In genomic region chr19:34989248-34989797, GRCh38 we compare ENCODE assay signal across 20 cellular contexts. TPM values are rescaled to one million over a fixed set of nuclear protein-coding genes. Genes with fewer than 3 reads are reported as not detected.
DNase-seq lines count a peak whose midpoint lies in the region; ATAC-seq, FAIRE-seq and TF ChIP-seq lines count a peak whose summit lies in the region.
"Had no signal": no experiment of that assay in that cellular context is flagged by ENCODE, and none has a peak within 500 bp of the region (broad histone marks: within the 10 kb centered on the region; RNA-seq: fewer than 3 reads in every experiment).

No MANE protein-coding gene starts in this region.

- H3K27ac Mint-ChIP-seq in activated CD4-positive, alpha-beta memory T cell treated with anti-CD3 and anti-CD28 coated beads for 36 hours, result peak overlapping the region; percentile 85
- no peak overlapping the region for H3K27ac Mint-ChIP-seq in activated CD4-positive, alpha-beta memory T cell treated with anti-CD3 and anti-CD28 coated beads, Interleukin-2, amount 10 ng/mL, durations not matched to agents 7 days and 5 days
- peak overlapping the region; percentile 88 for H3K27ac Mint-ChIP-seq in stimulated activated naive CD8-positive, alpha-beta T cell treated with anti-CD3 and anti-CD28 coated beads, Interleukin-15, Interleukin-2, amounts not matched to agents 100 ng/mL and 50 ng/mL, for 24 hours

- in situ Hi-C loops in GM12878 (cut with MboI), result no loop called here

- TSS peak; percentile 80 for BruUV-seq in GM12878 (replicated peaks; lab: Mats Ljungman, UMichigan)

- POLR2A ChIA-PET in activated CD4-positive, alpha-beta memory T cell treated with anti-CD3 and anti-CD28 coated beads for 36 hours (lab: Charles Lee), result interaction anchor here (1.5 to 3.7 kb wide), 2 partner anchors 10 to 24 kb away, joined by 7 to 65 read pairs; partner anchors contain the start of gene GRAMD1A
- POLR2A ChIA-PET in activated CD4-positive, alpha-beta memory T cell treated with anti-CD3 and anti-CD28 coated beads, Interleukin-2, amount 10 ng/mL, durations not matched to agents 7 days and 5 days (lab: Charles Lee), result interaction anchor here (1.1 kb wide), 1 partner anchor 29 kb away, joined by 3 read pairs; no protein-coding TSS in a partner anchor
- POLR2A ChIA-PET in GM12878 (lab: Charles Lee), result interaction anchor here (0.6 to 3.1 kb wide), 7 partner anchors 11 to 713 kb away, joined by 3 to 38 read pairs (median 4); partner anchors contain the start of gene GRAMD1A

- SMC1A ChIA-PET in GM12878 (lab: Charles Lee; ENCODE audit: uncharacterized antibody, unreplicated experiment), result interaction anchor here (0.6 to 2.6 kb wide), 9 partner anchors 8 to 97 kb away, joined by 3 to 17 read pairs (median 5); partner anchors contain the start of gene GRAMD1A

- peak overlapping the region; percentile 33 for H3K4me3 Mint-ChIP-seq in activated CD4-positive, alpha-beta memory T cell treated with anti-CD3 and anti-CD28 coated beads for 36 hours
- H3K4me3 Mint-ChIP-seq in activated CD4-positive, alpha-beta memory T cell treated with anti-CD3 and anti-CD28 coated beads, Interleukin-2, amount 10 ng/mL, durations not matched to agents 7 days and 5 days, result no peak overlapping the region
- no peak overlapping the region for H3K4me3 Mint-ChIP-seq in stimulated activated naive CD8-positive, alpha-beta T cell treated with anti-CD3 and anti-CD28 coated beads, Interleukin-15, Interleukin-2, amounts not matched to agents 100 ng/mL and 50 ng/mL, for 24 hours
- H3K4me3 Mint-ChIP-seq: CD14-positive monocyte had no signal

- no peaks in the 10 kb centered on the region for H3K79me2 ChIP-seq in GM12878 (ENCODE audit: control insufficient read depth, insufficient read depth, low read length)

- peaks cover 65% of the 10 kb centered on the region for H3K4me1 Mint-ChIP-seq in activated CD4-positive, alpha-beta memory T cell treated with anti-CD3 and anti-CD28 coated beads for 36 hours (ENCODE audit: low read depth)
- H3K4me1 Mint-ChIP-seq in activated CD4-positive, alpha-beta memory T cell treated with anti-CD3 and anti-CD28 coated beads, Interleukin-2, amount 10 ng/mL, durations not matched to agents 7 days and 5 days, result peaks cover 40% of the 10 kb centered on the region
- H3K4me1 Mint-ChIP-seq in stimulated activated naive CD8-positive, alpha-beta T cell treated with anti-CD3 and anti-CD28 coated beads, Interleukin-15, Interleukin-2, amounts not matched to agents 100 ng/mL and 50 ng/mL, for 24 hours (ENCODE audit: low read depth), result peaks cover 70% of the 10 kb centered on the region

- peaks cover 6% of the 10 kb centered on the region for H3K36me3 Mint-ChIP-seq in activated CD4-positive, alpha-beta memory T cell treated with anti-CD3 and anti-CD28 coated beads for 36 hours
- peaks cover 7% of the 10 kb centered on the region for H3K36me3 Mint-ChIP-seq in activated CD4-positive, alpha-beta memory T cell treated with anti-CD3 and anti-CD28 coated beads, Interleukin-2, amount 10 ng/mL, durations not matched to agents 7 days and 5 days (ENCODE audit: low read depth)
- H3K36me3 Mint-ChIP-seq in stimulated activated naive CD8-positive, alpha-beta T cell treated with anti-CD3 and anti-CD28 coated beads, Interleukin-15, Interleukin-2, amounts not matched to agents 100 ng/mL and 50 ng/mL, for 24 hours (ENCODE audit: low read depth), result peaks cover 4% of the 10 kb centered on the region
- H3K36me3 Mint-ChIP-seq: CD14-positive monocyte had no signal

- H3K9me3 Mint-ChIP-seq in activated CD4-positive, alpha-beta memory T cell treated with anti-CD3 and anti-CD28 coated beads for 36 hours, result peaks cover 3% of the 10 kb centered on the region
- H3K9me3 Mint-ChIP-seq in activated CD4-positive, alpha-beta memory T cell treated with anti-CD3 and anti-CD28 coated beads, Interleukin-2, amount 10 ng/mL, durations not matched to agents 7 days and 5 days, result peaks cover under 1% of the 10 kb centered on the region
- peaks cover 4% of the 10 kb centered on the region for H3K9me3 Mint-ChIP-seq in stimulated activated naive CD8-positive, alpha-beta T cell treated with anti-CD3 and anti-CD28 coated beads, Interleukin-15, Interleukin-2, amounts not matched to agents 100 ng/mL and 50 ng/mL, for 24 hours

- no peak overlapping the region for H3K9ac ChIP-seq in GM12878 (ENCODE audit: control insufficient read depth, insufficient read depth, low read length)

- H3K9me3 ChIP-seq in GM12878 (replicated peaks; ENCODE audit: control insufficient read depth, insufficient read depth, low read length), result no peaks in the 10 kb centered on the region; the same call in 2 of the 3 replicates
- H3K9me3 ChIP-seq: HAP-1 had no signal

- no peak for TF ChIP-seq CTCF in GM12878 (IDR thresholded peaks at IDR 0.05 in 2 of 3, conservative IDR thresholded peaks at IDR 0.05 in 1 of 3; ENCODE audit: control insufficient read depth in 2 of 3, extremely low read depth in 1 of 3, insufficient read depth in 1 of 3, low read depth in 3 of 3, low read length in 3 of 3)

- H3K4me3 ChIP-seq in GM12878, result no peak overlapping the region
- H3K4me3 ChIP-seq: A549, HAP-1, MG63 had no signal

- H3K4me2 ChIP-seq in GM12878 (ENCODE audit: control insufficient read depth, insufficient read depth), result no peak overlapping the region
- H3K4me2 ChIP-seq: A549 had no signal

- ATAC-seq in GM12878 (peak; percentile 52), Right ventricle myocardium inferior (no peak), HG02588 (IDR thresholded peaks at IDR 0.05; ENCODE audit: unreplicated experiment) (no peak)
- ATAC-seq: A549, Panc1 had no signal

- intact Hi-C loops in activated CD4-positive, alpha-beta memory T cell treated with anti-CD3 and anti-CD28 coated beads for 36 hours (cut with micrococcal nuclease), result no loop called here
- intact Hi-C loops in GM12878 (cut with micrococcal nuclease; ENCODE audit: unreplicated experiment), result no loop called here
- intact Hi-C loops in Right ventricle myocardium inferior (cut with DNase I), result no loop called here

- H3K27me3 Mint-ChIP-seq in activated CD4-positive, alpha-beta memory T cell treated with anti-CD3 and anti-CD28 coated beads for 36 hours, result no peaks in the 10 kb centered on the region
- peaks cover under 1% of the 10 kb centered on the region for H3K27me3 Mint-ChIP-seq in activated CD4-positive, alpha-beta memory T cell treated with anti-CD3 and anti-CD28 coated beads, Interleukin-2, amount 10 ng/mL, durations not matched to agents 7 days and 5 days
- no peaks in the 10 kb centered on the region for H3K27me3 Mint-ChIP-seq in stimulated activated naive CD8-positive, alpha-beta T cell treated with anti-CD3 and anti-CD28 coated beads, Interleukin-15, Interleukin-2, amounts not matched to agents 100 ng/mL and 50 ng/mL, for 24 hours

- H3K36me3 ChIP-seq in GM12878 (ENCODE audit: control insufficient read depth in 2 of 2, insufficient read depth in 2 of 2, low read length in 1 of 2), result no peaks in the 10 kb centered on the region
- H3K36me3 ChIP-seq: HAP-1, MG63 had no signal

- peak; percentile 38 for DNase-seq in activated CD4-positive, alpha-beta memory T cell treated with anti-CD3 and anti-CD28 coated beads for 36 hours
- no peak for DNase-seq in activated CD4-positive, alpha-beta memory T cell treated with anti-CD3 and anti-CD28 coated beads, Interleukin-2, amount 10 ng/mL, durations not matched to agents 7 days and 5 days
- DNase-seq in activated T-cell treated with anti-CD3 and anti-CD28 coated beads, Interleukin-2, amount 50 U/mL, for 48 hours, result peak; percentile 44 to 49
- no peak for DNase-seq in GM12878 (ENCODE audit: low read depth, low spot score)
- DNase-seq in D341Med (ENCODE audit: low spot score), result no peak
- no peak for DNase-seq in Right ventricle myocardium inferior (ENCODE audit: missing footprints)
- DNase-seq: COR-L47, IMR-90, Karpas-422, MG63, NCI-H1092, NCI-H2081 treated with DMSO at 0.1 percent for 48 hours, NCI-H524 had no signal

- H3K27me3 ChIP-seq in GM12878 (replicated peaks in 1 of 2; ENCODE audit: control insufficient read depth in 2 of 2, insufficient read depth in 2 of 2, low read length in 1 of 2), result no peaks in the 10 kb centered on the region
- H3K27me3 ChIP-seq: MG63 had no signal

- peak overlapping the region; percentile 38 for H3K27ac ChIP-seq in GM12878 (ENCODE audit: control insufficient read depth, insufficient read depth)
- H3K27ac ChIP-seq: A549 had no signal

- H4K20me1 ChIP-seq in GM12878 (ENCODE audit: control insufficient read depth, insufficient read depth), result no peaks in the 10 kb centered on the region

- peaks cover 4% of the 10 kb centered on the region; the same call in 1 of the 2 replicates for H3K4me1 ChIP-seq in GM12878 (ENCODE audit: control insufficient read depth, insufficient read depth, low read length)
- H3K4me1 ChIP-seq: HAP-1 had no signal

- TF ChIP-seq EP300 in GM12878 (IDR thresholded peaks at IDR 0.05; ENCODE audit: borderline replicate concordance in 1 of 2, control insufficient read depth in 1 of 2, low read depth in 2 of 2, low read length in 2 of 2), result no peak

- 31% methylated on average over 8 of the region's 8 CpGs for WGBS in GM12878 (ENCODE audit: insufficient coverage, insufficient replicate concordance, low lambda C conversion rate, missing lambda C conversion rate)

- no peak for TF ChIP-seq RAD21 in GM12878 (IDR thresholded peaks at IDR 0.05; ENCODE audit: insufficient read depth, low read depth, low read length)

- no peak for TF ChIP-seq POLR2A in GM12878 (IDR thresholded peaks at IDR 0.05; ENCODE audit: low read depth, low read length)

- H2AFZ ChIP-seq in GM12878 (ENCODE audit: control insufficient read depth, low read depth, low read length), result no peak overlapping the region; the same call in 1 of the 2 replicates

- CTCF ChIA-PET in activated CD4-positive, alpha-beta memory T cell treated with anti-CD3 and anti-CD28 coated beads for 36 hours (lab: Charles Lee), result interaction anchor here (1.0 to 2.5 kb wide), 4 partner anchors 11 to 55 kb away, joined by 3 to 10 read pairs (median 6); partner anchors contain the start of gene GRAMD1A
- CTCF ChIA-PET in activated CD4-positive, alpha-beta memory T cell treated with anti-CD3 and anti-CD28 coated beads, Interleukin-2, amount 10 ng/mL, durations not matched to agents 7 days and 5 days (lab: Charles Lee), result interaction anchor here (1.0 kb wide), 2 partner anchors 17 to 55 kb away, joined by 3 to 4 read pairs; no protein-coding TSS in a partner anchor
- CTCF ChIA-PET in GM12878 (lab: Yijun Ruan, JAX), result interaction anchor here (1.1 to 4.6 kb wide), 7 partner anchors 10 to 350 kb away, joined by 3 to 26 read pairs (median 3); partner anchors contain the start of gene GRAMD1A

- RAD21 ChIA-PET in GM12878 (lab: Charles Lee; ENCODE audit: unreplicated experiment), result interaction anchor here (0.6 to 3.4 kb wide), 9 partner anchors 9 to 1697 kb away, joined by 3 to 33 read pairs (median 4); partner anchors contain the start of gene GRAMD1A

- FAIRE-seq in GM12878 (lab: Jason Lieb, UNC), result no peak
- FAIRE-seq: A549 had no signal

RNA-seq across cellular contexts. Expression of gene GRAMD1A, which starts 10.8 kb away (rescaled TPM):
- total RNA-seq in activated CD4-positive, alpha-beta memory T cell treated with anti-CD3 and anti-CD28 coated beads for 36 hours, result 100 to 1,000 TPM; 204 to 223 TPM
- total RNA-seq in activated CD4-positive, alpha-beta memory T cell treated with anti-CD3 and anti-CD28 coated beads, Interleukin-2, amount 10 ng/mL, durations not matched to agents 7 days and 5 days, result 100 to 1,000 TPM in 1 of 2 experiments, 10 to 100 TPM in 1; 98.2 to 106 TPM
- total RNA-seq in GM12878 (2013; cell fraction: nucleolus; rRNA removed), result 208 and 225 TPM in 2 replicates
- total RNA-seq in GM12878 (2014; rRNA removed) (36.1 and 41.9 TPM in 2 replicates), GM12878 (2014; rRNA removed; fragmentation: Illumina TruSeq; extraction: Trizol) (14.8 and 16.9 TPM in 2 replicates), GM12878 (2021) (69.1 and 71.0 TPM in 2 replicates), Right ventricle myocardium inferior (25.8 TPM)
- 20.0 TPM for polyA plus RNA-seq in GM12878 (2011; ENCODE audit: low read depth)
- polyA plus RNA-seq in GM12878 (2011; rRNA removed) (32.2 and 60.8 TPM in 2 replicates), GM12878 (2014; fragmentation: Illumina TruSeq; extraction: Trizol) (21.9 and 32.7 TPM in 2 replicates), GM12878 (2014; fragmentation: Nextera tagmentation; extraction: Ambion mirVana) (1 to 10 TPM in 1 of 2 experiments, under 1 TPM in 1; 0.79 to 2.0 TPM), GM12878 (2014; rRNA removed) (73.6 and 79.8 TPM in 2 replicates), GM12878 (2016; fragmentation: Nextera tagmentation; extraction: Ambion mirVana) (10 to 100 TPM; 22.1 to 37.9 TPM)
- 67.4 and 69.1 TPM in 2 replicates for polyA plus RNA-seq in GM12878 (2011; cell fraction: cytosol; rRNA removed)
- polyA plus RNA-seq in GM12878 (2011; cell fraction: nucleus; rRNA removed), result 169 and 199 TPM in 2 replicates
- 48.1 and 61.6 TPM in 2 replicates for polyA plus RNA-seq in GM12878 (2012)
- 47.9 and 85.8 TPM in 2 replicates for polyA minus RNA-seq in GM12878 (2011; rRNA and poly(A)+ RNA removed)
- polyA minus RNA-seq in GM12878 (2011; cell fraction: cytosol; rRNA and poly(A)+ RNA removed), result 31.1 and 31.4 TPM in 2 replicates
- polyA minus RNA-seq in GM12878 (2011; cell fraction: nucleus; rRNA and poly(A)+ RNA removed), result 29.5 and 41.4 TPM in 2 replicates

RNA-seq across cellular contexts. Expression of gene ZNF792, which starts 25.3 kb away (rescaled TPM):
- 1 to 10 TPM; 6.4 to 6.9 TPM for total RNA-seq in activated CD4-positive, alpha-beta memory T cell treated with anti-CD3 and anti-CD28 coated beads for 36 hours
- 10 to 100 TPM; 18.3 to 18.9 TPM for total RNA-seq in activated CD4-positive, alpha-beta memory T cell treated with anti-CD3 and anti-CD28 coated beads, Interleukin-2, amount 10 ng/mL, durations not matched to agents 7 days and 5 days
- 26.2 and 26.7 TPM in 2 replicates for total RNA-seq in GM12878 (2013; cell fraction: nucleolus; rRNA removed)
- total RNA-seq in GM12878 (2014; rRNA removed) (2.3 and 2.8 TPM in 2 replicates), GM12878 (2014; rRNA removed; fragmentation: Illumina TruSeq; extraction: Trizol) (2.2 and 2.6 TPM in 2 replicates), GM12878 (2021) (2.0 and 2.2 TPM in 2 replicates), Right ventricle myocardium inferior (3.0 TPM)
- 2.1 TPM for polyA plus RNA-seq in GM12878 (2011; ENCODE audit: low read depth)
- polyA plus RNA-seq in GM12878 (2011; rRNA removed) (4.8 and 5.3 TPM in 2 replicates), GM12878 (2014; fragmentation: Illumina TruSeq; extraction: Trizol) (1.2 and 1.3 TPM in 2 replicates), GM12878 (2014; fragmentation: Nextera tagmentation; extraction: Ambion mirVana) (under 1 TPM; 0.53 to 0.63 TPM), GM12878 (2014; rRNA removed) (0.97 and 1.0 TPM in 2 replicates), GM12878 (2016; fragmentation: Nextera tagmentation; extraction: Ambion mirVana) (1 to 10 TPM in 1 of 2 experiments, under 1 TPM in 1; 0.87 to 1.3 TPM)
- 3.6 TPM in 2 replicates for polyA plus RNA-seq in GM12878 (2011; cell fraction: cytosol; rRNA removed)
- 4.4 and 6.2 TPM in 2 replicates for polyA plus RNA-seq in GM12878 (2011; cell fraction: nucleus; rRNA removed)
- polyA plus RNA-seq in GM12878 (2012), result 2.0 and 2.4 TPM in 2 replicates
- 18.5 and 19.5 TPM in 2 replicates for polyA minus RNA-seq in GM12878 (2011; rRNA and poly(A)+ RNA removed)
- polyA minus RNA-seq in GM12878 (2011; cell fraction: cytosol; rRNA and poly(A)+ RNA removed), result 3.1 and 3.7 TPM in 2 replicates
- polyA minus RNA-seq in GM12878 (2011; cell fraction: nucleus; rRNA and poly(A)+ RNA removed), result 18.0 and 19.1 TPM in 2 replicates

RNA-seq across cellular contexts. Expression of gene SCN1B, which starts 40.9 kb away (rescaled TPM):
- 1 to 10 TPM; 1.1 to 1.6 TPM for total RNA-seq in activated CD4-positive, alpha-beta memory T cell treated with anti-CD3 and anti-CD28 coated beads for 36 hours
- under 1 TPM; 0.43 to 0.50 TPM for total RNA-seq in activated CD4-positive, alpha-beta memory T cell treated with anti-CD3 and anti-CD28 coated beads, Interleukin-2, amount 10 ng/mL, durations not matched to agents 7 days and 5 days
- 0.50 and 0.73 TPM in 2 replicates for total RNA-seq in GM12878 (2013; cell fraction: nucleolus; rRNA removed)
- total RNA-seq in GM12878 (2014; rRNA removed) (0.06 and 0.16 TPM in 2 replicates), GM12878 (2014; rRNA removed; fragmentation: Illumina TruSeq; extraction: Trizol) (0.04 TPM in 1 of 2 replicates, not detected in the other), GM12878 (2021) (0.27 and 0.33 TPM in 2 replicates), Right ventricle myocardium inferior (44.3 TPM)
- 0.07 TPM for polyA plus RNA-seq in GM12878 (2011; ENCODE audit: low read depth)
- polyA plus RNA-seq in GM12878 (2011; rRNA removed) (0.04 and 0.11 TPM in 2 replicates), GM12878 (2014; fragmentation: Illumina TruSeq; extraction: Trizol) (0.13 and 0.62 TPM in 2 replicates), GM12878 (2014; fragmentation: Nextera tagmentation; extraction: Ambion mirVana) (not detected), GM12878 (2014; rRNA removed) (0.34 and 0.54 TPM in 2 replicates), GM12878 (2016; fragmentation: Nextera tagmentation; extraction: Ambion mirVana) (under 1 TPM in 1 of 2 experiments, not detected in 1; 0.08 TPM)
- 0.09 and 0.15 TPM in 2 replicates for polyA plus RNA-seq in GM12878 (2011; cell fraction: cytosol; rRNA removed)
- 0.79 and 0.83 TPM in 2 replicates for polyA plus RNA-seq in GM12878 (2011; cell fraction: nucleus; rRNA removed)
- 0.15 and 0.16 TPM in 2 replicates for polyA plus RNA-seq in GM12878 (2012)
- polyA minus RNA-seq in GM12878 (2011; rRNA and poly(A)+ RNA removed), result 0.07 and 0.26 TPM in 2 replicates
- not detected in 2 replicates for polyA minus RNA-seq in GM12878 (2011; cell fraction: cytosol; rRNA and poly(A)+ RNA removed)
- polyA minus RNA-seq in GM12878 (2011; cell fraction: nucleus; rRNA and poly(A)+ RNA removed), result 0.12 and 0.29 TPM in 2 replicates

RNA-seq across cellular contexts. Expression of gene HPN, which starts 52.2 kb away (rescaled TPM):
- under 1 TPM in 1 of 2 experiments, not detected in 1; 0.21 TPM for total RNA-seq in activated CD4-positive, alpha-beta memory T cell treated with anti-CD3 and anti-CD28 coated beads for 36 hours
- total RNA-seq in activated CD4-positive, alpha-beta memory T cell treated with anti-CD3 and anti-CD28 coated beads, Interleukin-2, amount 10 ng/mL, durations not matched to agents 7 days and 5 days, result not detected
- total RNA-seq in GM12878 (2013; cell fraction: nucleolus; rRNA removed), result not detected in 2 replicates
- not detected in 2 replicates for total RNA-seq in GM12878 (2014; rRNA removed)
- total RNA-seq in GM12878 (2014; rRNA removed; fragmentation: Illumina TruSeq; extraction: Trizol), result not detected in 2 replicates
- 0.13 and 0.21 TPM in 2 replicates for total RNA-seq in GM12878 (2021)
- polyA plus RNA-seq in GM12878 (2011; ENCODE audit: low read depth), result not detected
- not detected in 2 replicates for polyA plus RNA-seq in GM12878 (2011; rRNA removed)
- polyA plus RNA-seq in GM12878 (2011; cell fraction: cytosol; rRNA removed), result not detected in 2 replicates
- polyA plus RNA-seq in GM12878 (2011; cell fraction: nucleus; rRNA removed), result 0.12 TPM in 1 of 2 replicates, not detected in the other
- not detected in 2 replicates for polyA plus RNA-seq in GM12878 (2012)
- polyA plus RNA-seq in GM12878 (2014; fragmentation: Illumina TruSeq; extraction: Trizol), result not detected in 2 replicates
- not detected for polyA plus RNA-seq in GM12878 (2014; fragmentation: Nextera tagmentation; extraction: Ambion mirVana)
- 0.16 TPM in 1 of 2 replicates, not detected in the other for polyA plus RNA-seq in GM12878 (2014; rRNA removed)
- polyA plus RNA-seq in GM12878 (2016; fragmentation: Nextera tagmentation; extraction: Ambion mirVana), result under 1 TPM in 1 of 2 experiments, not detected in 1; 0.35 TPM
- not detected in 2 replicates for polyA minus RNA-seq in GM12878 (2011; rRNA and poly(A)+ RNA removed)
- not detected in 2 replicates for polyA minus RNA-seq in GM12878 (2011; cell fraction: cytosol; rRNA and poly(A)+ RNA removed)
- polyA minus RNA-seq in GM12878 (2011; cell fraction: nucleus; rRNA and poly(A)+ RNA removed), result not detected in 2 replicates
- 5.5 TPM for total RNA-seq in Right ventricle myocardium inferior
- total RNA-seq: HT1080, IMR-90 had no signal
- polyA plus RNA-seq: CD14-positive monocyte, IMR-90 had no signal

Comparison
In these comparisons a context has a peak if more than half of its experiments do, and no peak if none do; other contexts are left out.
1. DNase-seq: peak in activated CD4-positive, alpha-beta memory T cell treated with anti-CD3 and anti-CD28 coated beads for 36 hours (single experiment) and activated T-cell treated with anti-CD3 and anti-CD28 coated beads, Interleukin-2, amount 50 U/mL, for 48 hours (2 of 2); none in activated CD4-positive, alpha-beta memory T cell treated with anti-CD3 and anti-CD28 coated beads, Interleukin-2, amount 10 ng/mL, durations not matched to agents 7 days and 5 days (single experiment), GM12878 (single experiment), D341Med (single experiment) and Right ventricle myocardium inferior (single experiment).
2. RNA of gene SCN1B, which starts 40.9 kb away (total RNA-seq): 44.3 TPM in Right ventricle myocardium inferior (single experiment); 1.1 to 1.6 TPM in activated CD4-positive, alpha-beta memory T cell treated with anti-CD3 and anti-CD28 coated beads for 36 hours, 0.43 to 0.50 TPM in activated CD4-positive, alpha-beta memory T cell treated with anti-CD3 and anti-CD28 coated beads, Interleukin-2, amount 10 ng/mL, durations not matched to agents 7 days and 5 days and 0.04 to 0.73 TPM in GM12878; every median in the first group is over 10 times any median in the second.